ENCODE assay signal across 15 cellular contexts in genomic region chr10:123039632-123039930, GRCh38.
"Had no signal": no experiment of that assay in that cellular context is flagged by ENCODE, and none has a peak within 500 bp of the region (broad histone marks: within the 10 kb centered on the region; RNA-seq: fewer than 3 reads in every experiment).

No MANE protein-coding gene starts in this region.

- H3K27me3 ChIP-seq: esophagus squamous epithelium, gastroesophageal sphincter, pancreas had no signal

- H3K9me3 ChIP-seq: esophagus squamous epithelium, gastroesophageal sphincter, pancreas had no signal

- H3K9me3 Mint-ChIP-seq: central memory CD8-positive, alpha-beta T cell; effector memory CD8-positive, alpha-beta T cell; naive thymus-derived CD4-positive, alpha-beta T cell; neural crest cell had no signal

- H3K27ac Mint-ChIP-seq: effector memory CD8-positive, alpha-beta T cell; naive thymus-derived CD4-positive, alpha-beta T cell; progenitor cell of endocrine pancreas had no signal

- H3K4me3 Mint-ChIP-seq: central memory CD8-positive, alpha-beta T cell; effector memory CD8-positive, alpha-beta T cell; neural crest cell had no signal

- H3K27ac ChIP-seq: esophagus squamous epithelium, gastroesophageal sphincter, pancreas had no signal

- H3K4me1 ChIP-seq: esophagus squamous epithelium, gastroesophageal sphincter, pancreas had no signal

- H3K4me3 ChIP-seq: esophagus squamous epithelium, gastroesophageal sphincter, pancreas, smooth muscle cell had no signal

- ATAC-seq: effector memory CD8-positive, alpha-beta T cell; gastroesophageal sphincter; right cardiac atrium had no signal

- H3K27me3 Mint-ChIP-seq: central memory CD8-positive, alpha-beta T cell; effector memory CD8-positive, alpha-beta T cell; naive thymus-derived CD4-positive, alpha-beta T cell; progenitor cell of endocrine pancreas had no signal

- H3K4me1 Mint-ChIP-seq: central memory CD8-positive, alpha-beta T cell; neural crest cell had no signal

- DNase-seq: effector memory CD8-positive, alpha-beta T cell; esophagus squamous epithelium; foreskin fibroblast; naive thymus-derived CD4-positive, alpha-beta T cell; occipital lobe; pancreas; right cardiac atrium; stimulated activated CD4-positive, alpha-beta T cell treated with anti-CD3 and anti-CD28 coated beads, Interleukin-2, amount 100 ng/mL, for 48 hours; stimulated activated naive CD4-positive, alpha-beta T cell treated with Interleukin-2 at 50 U/mL for 16 hours; trophoblast cell had no signal
